14 cellular contexts compared by ENCODE assay signal in the genomic region with DNA sequence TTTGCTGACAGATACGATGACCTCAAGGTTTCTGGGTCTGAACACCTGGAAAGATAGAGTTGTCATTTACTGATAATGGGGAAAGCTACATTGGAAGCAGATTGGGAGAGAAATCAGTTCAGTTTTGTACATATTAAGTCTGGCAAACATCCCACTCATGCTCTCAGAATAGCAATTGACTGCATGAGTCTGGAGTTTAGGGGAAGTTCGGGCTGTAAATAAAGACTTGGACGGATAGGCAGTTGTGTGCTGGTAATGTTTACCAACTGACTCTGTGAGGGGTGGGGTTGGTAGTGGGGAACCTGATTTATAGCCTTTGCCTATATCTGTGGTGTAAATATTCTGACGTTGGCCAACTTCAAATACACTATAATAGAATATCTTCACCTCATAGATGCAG. TPM values are rescaled to one million over a fixed set of nuclear protein-coding genes. Genes with fewer than 3 reads are reported as not detected.
DNase-seq lines count a peak whose midpoint lies in the region; ATAC-seq and TF ChIP-seq lines count a peak whose summit lies in the region.
"Had no signal": no experiment of that assay in that cellular context is flagged by ENCODE, and none has a peak within 500 bp of the region (broad histone marks: within the 10 kb centered on the region; RNA-seq: fewer than 3 reads in every experiment).

No MANE protein-coding gene starts in this region.

- TF ChIP-seq CTCF in right atrium auricular region (IDR thresholded peaks at IDR 0.05), result no peak
- no peak for TF ChIP-seq CTCF in prostate gland (IDR thresholded peaks at IDR 0.05)

- no peaks in the 10 kb centered on the region for H3K9me3 ChIP-seq in right atrium auricular region
- H3K9me3 ChIP-seq in prostate gland, result no peaks in the 10 kb centered on the region

- WGBS in prostate gland, result 43% methylated on average over 4 of the region's 4 CpGs

- H3K27ac ChIP-seq in right atrium auricular region, result peak overlapping the region; percentile 82 to 93
- H3K27ac ChIP-seq in prostate gland, result peak overlapping the region; percentile 92 to 95

- intact Hi-C loops in prostate gland (cut with DNase I), result no loop called here

- no peak for TF ChIP-seq POLR2A in prostate gland (IDR thresholded peaks at IDR 0.05)

- H3K36me3 ChIP-seq in right atrium auricular region, result no peaks in the 10 kb centered on the region
- no peaks in the 10 kb centered on the region for H3K36me3 ChIP-seq in prostate gland
- H3K36me3 ChIP-seq: WERI-Rb-1 had no signal

- H3K4me1 ChIP-seq in right atrium auricular region, result peaks cover 0 to 87% of the 10 kb centered on the region in 2 donors
- H3K4me1 ChIP-seq in prostate gland (replicated peaks), result peaks cover 49% of the 10 kb centered on the region

- H3K27me3 ChIP-seq in right atrium auricular region (no peaks in the 10 kb centered on the region), prostate gland (replicated peaks; ENCODE audit: insufficient read depth) (no peaks in the 10 kb centered on the region)

- DNase-seq in CD1c-positive myeloid dendritic cell (ENCODE audit: extremely low spot score) (peak; percentile 82), OCI-M1 (lab: John Stamatoyannopoulos, UW) (peak; percentile 25), right atrium auricular region (ENCODE audit: low spot score) (no peak), prostate gland (ENCODE audit: low spot score) (no peak), DMS79 treated with DMSO at 0.1 percent for 48 hours (lab: John Stamatoyannopoulos, UW) (no peak)
- DNase-seq in NK-92 treated with Interleukin-12 subunit alpha and Interleukin-12 subunit beta, amount 100 ng/mL, for 24 hours (lab: John Stamatoyannopoulos, UW), result no peak
- DNase-seq: activated gamma-delta T cell; CD4-positive, alpha-beta memory T cell; NCI-H187 treated with DMSO at 0.1 percent for 48 hours; WERI-Rb-1 had no signal

- no peak overlapping the region for H3K4me3 ChIP-seq in right atrium auricular region
- H3K4me3 ChIP-seq in prostate gland, result no peak overlapping the region

- ATAC-seq in HG03460 (IDR thresholded peaks at IDR 0.05; ENCODE audit: unreplicated experiment), result no peak
- ATAC-seq in HG03571 (IDR thresholded peaks at IDR 0.05; ENCODE audit: unreplicated experiment), result no peak
- ATAC-seq: HCT116, Panc1 had no signal

RNA-seq across cellular contexts. Expression of gene H6PD, which starts 4.0 kb away (rescaled TPM):
- total RNA-seq in right atrium auricular region (10 to 100 TPM; 35.0 to 41.0 TPM), prostate gland (10 to 100 TPM; 52.8 to 88.8 TPM)

RNA-seq across cellular contexts. Expression of gene SPSB1, which starts 54.1 kb away (rescaled TPM):
- total RNA-seq in right atrium auricular region (10 to 100 TPM; 20.1 to 20.8 TPM), prostate gland (10 to 100 TPM; 29.0 to 57.1 TPM)

Comparison
In these comparisons a context has a peak if more than half of its experiments do, and no peak if none do; other contexts are left out.
1. DNase-seq: peak in CD1c-positive myeloid dendritic cell (single experiment) and OCI-M1 (single experiment); none in right atrium auricular region (single experiment), prostate gland (single experiment), DMS79 treated with DMSO at 0.1 percent for 48 hours (single experiment) and NK-92 treated with Interleukin-12 subunit alpha and Interleukin-12 subunit beta, amount 100 ng/mL, for 24 hours (single experiment).